ENCODE assay signal across 8 cellular contexts in the genomic region with DNA sequence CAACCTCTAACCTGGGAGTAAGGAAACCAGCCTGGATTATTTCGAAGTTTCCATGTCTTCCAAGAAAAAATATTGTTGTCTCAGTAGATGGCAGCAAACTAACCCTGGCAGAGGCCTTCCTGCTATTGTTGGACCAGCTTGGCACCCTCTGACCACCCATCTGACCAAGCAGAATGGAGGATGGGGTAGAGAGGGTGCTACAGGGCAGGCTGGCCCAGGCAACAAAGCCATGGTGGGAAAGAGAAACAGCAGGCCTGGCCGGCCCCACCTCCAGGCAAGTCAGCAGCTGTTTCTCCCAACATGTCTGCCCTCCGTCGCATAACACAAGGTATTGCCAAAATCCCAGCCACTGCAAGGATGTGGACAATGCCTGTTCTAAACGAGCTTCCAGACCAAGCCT.
DNase-seq lines count a peak whose midpoint lies in the region; ATAC-seq and TF ChIP-seq lines count a peak whose summit lies in the region.

No MANE protein-coding gene starts in this region.

- H3K4me1 Mint-ChIP-seq in activated naive CD8-positive, alpha-beta T cell treated with anti-CD3 and anti-CD28 coated beads, Interleukin-2, amount 10 ng/mL, durations not matched to agents 7 days and 5 days, result peaks cover 49% of the 10 kb centered on the region
- peaks cover 85% of the 10 kb centered on the region for H3K4me1 Mint-ChIP-seq in activated naive CD8-positive, alpha-beta T cell treated with anti-CD3 and anti-CD28 coated beads, Interleukin-2, amount 50 U/mL, for 24 hours

- H3K27ac ChIP-seq in cingulate gyrus (ENCODE audit: low read depth, low read length), result peak overlapping the region; percentile 98
- H3K27ac ChIP-seq in vagina, result peak overlapping the region; percentile 75

- H3K36me3 ChIP-seq in mucosa of stomach (ENCODE audit: control insufficient read depth, insufficient read depth, low read length) (peaks cover 3% of the 10 kb centered on the region), vagina (no peaks in the 10 kb centered on the region)

- H3K9me3 ChIP-seq in mucosa of stomach (ENCODE audit: control insufficient read depth, low read length) (no peaks in the 10 kb centered on the region), vagina (no peaks in the 10 kb centered on the region)

- no peak for DNase-seq in activated naive CD8-positive, alpha-beta T cell treated with anti-CD3 and anti-CD28 coated beads, Interleukin-2, amount 10 ng/mL, durations not matched to agents 7 days and 5 days
- DNase-seq in activated naive CD8-positive, alpha-beta T cell treated with anti-CD3 and anti-CD28 coated beads, Interleukin-2, amount 50 U/mL, for 24 hours, result no peak
- DNase-seq in vagina (ENCODE audit: extremely low spot score in 2 of 2) (no peak), Kasumi-1 (lab: John Stamatoyannopoulos, UW) (no peak), KBM-7 (no peak), T1000 (lab: John Stamatoyannopoulos, UW) (no peak)

- H3K9ac ChIP-seq in mucosa of stomach (ENCODE audit: low read length), result peak overlapping the region; percentile 8

- intact Hi-C loops in vagina (cut with DNase I), result no loop called here

- H3K4me3 ChIP-seq in mucosa of stomach (ENCODE audit: low read length) (no peak overlapping the region), vagina (no peak overlapping the region)

- no peaks in the 10 kb centered on the region for H3K9me3 Mint-ChIP-seq in activated naive CD8-positive, alpha-beta T cell treated with anti-CD3 and anti-CD28 coated beads, Interleukin-2, amount 10 ng/mL, durations not matched to agents 7 days and 5 days
- H3K9me3 Mint-ChIP-seq in activated naive CD8-positive, alpha-beta T cell treated with anti-CD3 and anti-CD28 coated beads, Interleukin-2, amount 50 U/mL, for 24 hours, result no peaks in the 10 kb centered on the region

- ATAC-seq in activated naive CD8-positive, alpha-beta T cell treated with anti-CD3 and anti-CD28 coated beads, Interleukin-2, amount 10 ng/mL, durations not matched to agents 7 days and 5 days (ENCODE audit: low read depth), result no peak
- no peak for ATAC-seq in activated naive CD8-positive, alpha-beta T cell treated with anti-CD3 and anti-CD28 coated beads, Interleukin-2, amount 50 U/mL, for 24 hours

- H3K4me1 ChIP-seq in mucosa of stomach (ENCODE audit: control insufficient read depth, insufficient read depth, low read length) (peaks cover 54% of the 10 kb centered on the region), vagina (peaks cover 99% of the 10 kb centered on the region)

- TF ChIP-seq POLR2A in vagina (IDR thresholded peaks at IDR 0.05), result no peak

- no peak for TF ChIP-seq CTCF in vagina (IDR thresholded peaks at IDR 0.05)

- in situ Hi-C loops in KBM-7 (cut with MboI; ENCODE audit: low pct_unique_long_range_greater_than_20kb, low sequenced_read_pairs), result no loop called here

- no peaks in the 10 kb centered on the region for H3K36me3 Mint-ChIP-seq in activated naive CD8-positive, alpha-beta T cell treated with anti-CD3 and anti-CD28 coated beads, Interleukin-2, amount 10 ng/mL, durations not matched to agents 7 days and 5 days
- H3K36me3 Mint-ChIP-seq in activated naive CD8-positive, alpha-beta T cell treated with anti-CD3 and anti-CD28 coated beads, Interleukin-2, amount 50 U/mL, for 24 hours (ENCODE audit: low read depth), result no peaks in the 10 kb centered on the region

- H3K27me3 ChIP-seq in mucosa of stomach (ENCODE audit: control insufficient read depth, insufficient read depth, low read length) (no peaks in the 10 kb centered on the region), vagina (no peaks in the 10 kb centered on the region)

- H3K4me3 Mint-ChIP-seq in activated naive CD8-positive, alpha-beta T cell treated with anti-CD3 and anti-CD28 coated beads, Interleukin-2, amount 10 ng/mL, durations not matched to agents 7 days and 5 days, result no peak overlapping the region
- H3K4me3 Mint-ChIP-seq in activated naive CD8-positive, alpha-beta T cell treated with anti-CD3 and anti-CD28 coated beads, Interleukin-2, amount 50 U/mL, for 24 hours, result no peak overlapping the region

- POLR2A ChIA-PET in activated naive CD8-positive, alpha-beta T cell treated with anti-CD3 and anti-CD28 coated beads, Interleukin-2, amount 10 ng/mL, durations not matched to agents 7 days and 5 days (lab: Charles Lee), result interaction anchor here (0.8 to 2.4 kb wide), 5 partner anchors 25 to 206 kb away, joined by 3 to 20 read pairs (median 4); no protein-coding TSS in a partner anchor

- peaks cover 3% of the 10 kb centered on the region for H3K27me3 Mint-ChIP-seq in activated naive CD8-positive, alpha-beta T cell treated with anti-CD3 and anti-CD28 coated beads, Interleukin-2, amount 10 ng/mL, durations not matched to agents 7 days and 5 days
- H3K27me3 Mint-ChIP-seq in activated naive CD8-positive, alpha-beta T cell treated with anti-CD3 and anti-CD28 coated beads, Interleukin-2, amount 50 U/mL, for 24 hours, result no peaks in the 10 kb centered on the region

- peak overlapping the region; percentile 2 for H3K27ac Mint-ChIP-seq in activated naive CD8-positive, alpha-beta T cell treated with anti-CD3 and anti-CD28 coated beads, Interleukin-2, amount 10 ng/mL, durations not matched to agents 7 days and 5 days
- no peak overlapping the region for H3K27ac Mint-ChIP-seq in activated naive CD8-positive, alpha-beta T cell treated with anti-CD3 and anti-CD28 coated beads, Interleukin-2, amount 50 U/mL, for 24 hours
